In genomic region chr10:110852897-110853296, GRCh38 we compare ENCODE assay signal across 11 cellular contexts. TPM values are rescaled to one million over a fixed set of nuclear protein-coding genes. Genes with fewer than 3 reads are reported as not detected.
DNase-seq lines count a peak whose midpoint lies in the region; ATAC-seq lines count a peak whose summit lies in the region.
"Had no signal": no experiment of that assay in that cellular context is flagged by ENCODE, and none has a peak within 500 bp of the region (broad histone marks: within the 10 kb centered on the region; RNA-seq: fewer than 3 reads in every experiment).

No MANE protein-coding gene starts in this region.

- H3K4me3 Mint-ChIP-seq in T-helper 17 cell: peak overlapping the region; percentile 75
- peak overlapping the region; percentile 64 for H3K4me3 Mint-ChIP-seq in stimulated activated naive CD8-positive, alpha-beta T cell treated with anti-CD3 and anti-CD28 coated beads, Interleukin-15, Interleukin-2, amounts not matched to agents 100 ng/mL and 50 ng/mL, for 24 hours

- peak; percentile 51 for DNase-seq in activated CD8-positive, alpha-beta memory T cell treated with anti-CD3 and anti-CD28 coated beads for 24 hours
- no peak for DNase-seq in activated CD8-positive, alpha-beta memory T cell treated with anti-CD3 and anti-CD28 coated beads, Interleukin-2, amount 50 U/mL, for 4 hours
- no peak for DNase-seq in T-helper 17 cell
- DNase-seq in germinal center (ENCODE audit: low spot score): no peak
- no peak for DNase-seq in NCI-H1048 (lab: John Stamatoyannopoulos, UW)
- DNase-seq: cerebellar nuclear complex, GOT3 had no signal

- no peaks in the 10 kb centered on the region for H3K9me3 ChIP-seq in T-helper 17 cell (ENCODE audit: control insufficient read depth, low read length, poor library complexity, severe bottlenecking)
- H3K9me3 ChIP-seq: tibial nerve had no signal

- H3K4me1 Mint-ChIP-seq in T-helper 17 cell: peaks cover 64% of the 10 kb centered on the region
- H3K4me1 Mint-ChIP-seq in stimulated activated naive CD8-positive, alpha-beta T cell treated with anti-CD3 and anti-CD28 coated beads, Interleukin-15, Interleukin-2, amounts not matched to agents 100 ng/mL and 50 ng/mL, for 24 hours (ENCODE audit: low read depth): peaks cover 76% of the 10 kb centered on the region

- peaks cover 2% of the 10 kb centered on the region for H3K36me3 Mint-ChIP-seq in T-helper 17 cell (ENCODE audit: low read depth)
- no peaks in the 10 kb centered on the region for H3K36me3 Mint-ChIP-seq in stimulated activated naive CD8-positive, alpha-beta T cell treated with anti-CD3 and anti-CD28 coated beads, Interleukin-15, Interleukin-2, amounts not matched to agents 100 ng/mL and 50 ng/mL, for 24 hours (ENCODE audit: low read depth)

- H3K27ac Mint-ChIP-seq in T-helper 17 cell: peak overlapping the region; percentile 93
- H3K27ac Mint-ChIP-seq in stimulated activated naive CD8-positive, alpha-beta T cell treated with anti-CD3 and anti-CD28 coated beads, Interleukin-15, Interleukin-2, amounts not matched to agents 100 ng/mL and 50 ng/mL, for 24 hours: peak overlapping the region; percentile 79

- peaks cover 3% of the 10 kb centered on the region for H3K9me3 Mint-ChIP-seq in stimulated activated naive CD8-positive, alpha-beta T cell treated with anti-CD3 and anti-CD28 coated beads, Interleukin-15, Interleukin-2, amounts not matched to agents 100 ng/mL and 50 ng/mL, for 24 hours

- H3K27me3 Mint-ChIP-seq in T-helper 17 cell: no peaks in the 10 kb centered on the region
- H3K27me3 Mint-ChIP-seq in stimulated activated naive CD8-positive, alpha-beta T cell treated with anti-CD3 and anti-CD28 coated beads, Interleukin-15, Interleukin-2, amounts not matched to agents 100 ng/mL and 50 ng/mL, for 24 hours: no peaks in the 10 kb centered on the region

- ATAC-seq in T-helper 17 cell: no peak
- ATAC-seq in esophagus mucosa: peak; percentile 85
- ATAC-seq in GM19023 (IDR thresholded peaks at IDR 0.05; ENCODE audit: unreplicated experiment): no peak

RNA-seq across cellular contexts. Expression of gene PDCD4, which starts 18.8 kb away (rescaled TPM):
- 100 to 1,000 TPM; 307 TPM for total RNA-seq in T-helper 17 cell
- 144 TPM for total RNA-seq in esophagus mucosa
